Comparison of ENCODE assay signal across 8 cellular contexts in genomic region chr19:45117167-45117594, GRCh38. TPM values are rescaled to one million over a fixed set of nuclear protein-coding genes. Genes with fewer than 3 reads are reported as not detected.
A peak's percentile ranks its signal among the peaks of the same experiment; 100 is the strongest.
DNase-seq lines count a peak whose midpoint lies in the region; ATAC-seq, FAIRE-seq and TF ChIP-seq lines count a peak whose summit lies in the region.

No MANE protein-coding gene starts in this region.

- H2AFZ ChIP-seq in astrocyte (ENCODE audit: low read depth, low read length), result no peak overlapping the region

- H4K20me1 ChIP-seq in astrocyte (ENCODE audit: insufficient read depth, low read length), result peaks cover 97% of the 10 kb centered on the region

- no peak overlapping the region for H3K9ac ChIP-seq in astrocyte (ENCODE audit: low read length)

- H3K27ac Mint-ChIP-seq in astrocyte (ENCODE audit: unreplicated experiment), result no peak overlapping the region

- ATAC-seq in HG02571 (IDR thresholded peaks at IDR 0.05; ENCODE audit: unreplicated experiment) (peak; percentile 37), HG03571 (IDR thresholded peaks at IDR 0.05; ENCODE audit: unreplicated experiment) (no peak)

- no peaks in the 10 kb centered on the region for H3K36me3 Mint-ChIP-seq in astrocyte (ENCODE audit: low read depth, unreplicated experiment)

- H3K4me3 Mint-ChIP-seq in astrocyte (ENCODE audit: unreplicated experiment), result no peak overlapping the region

- H3K4me3 ChIP-seq in BE2C (ENCODE audit: low read depth, low read length), result no peak overlapping the region
- H3K4me3 ChIP-seq in astrocyte (ENCODE audit: insufficient read depth, low read depth, low read length), result no peak overlapping the region

- peak; percentile 38 for DNase-seq in BE2C
- DNase-seq in SK-N-DZ (ENCODE audit: low spot score), result peak; percentile 67
- peak; percentile 37 for DNase-seq in astrocyte (ENCODE audit: low read depth)
- peak; percentile 28 to 39 (median 38) for DNase-seq in stimulated activated CD4-positive, alpha-beta T cell treated with anti-CD3 and anti-CD28 coated beads, TNF-alpha, amount 100 ng/mL, for 4 hours (ENCODE audit: low read depth in 3 of 3)
- DNase-seq in DMS114 treated with DMSO at 0.1 percent for 48 hours (lab: John Stamatoyannopoulos, UW; ENCODE audit: unreplicated experiment), result no peak
- DNase-seq in activated gamma-delta T cell (lab: John Stamatoyannopoulos, UW), result no peak

- peaks cover 89% of the 10 kb centered on the region for H3K79me2 ChIP-seq in astrocyte (ENCODE audit: insufficient read depth, low read length)

- TF ChIP-seq CTCF in BE2C (IDR thresholded peaks at IDR 0.05; ENCODE audit: low read depth, low read length) (no peak), astrocyte (IDR thresholded peaks at IDR 0.05; ENCODE audit: insufficient read depth, low read depth, low read length) (no peak)

- H3K4me1 ChIP-seq in BE2C (peaks cover 14% of the 10 kb centered on the region), astrocyte (ENCODE audit: insufficient read depth, low read length) (no peaks in the 10 kb centered on the region)

- no peaks in the 10 kb centered on the region for H3K9me3 Mint-ChIP-seq in astrocyte (ENCODE audit: unreplicated experiment)

- no peak overlapping the region for H3K27ac ChIP-seq in astrocyte (ENCODE audit: low read depth, low read length)

- H3K4me2 ChIP-seq in astrocyte (ENCODE audit: low read length), result no peak overlapping the region

- H3K27me3 ChIP-seq in BE2C, result no peaks in the 10 kb centered on the region
- H3K27me3 ChIP-seq in astrocyte (ENCODE audit: insufficient read depth, low read length), result no peaks in the 10 kb centered on the region

- H3K27me3 Mint-ChIP-seq in astrocyte (ENCODE audit: low read depth, unreplicated experiment), result no peaks in the 10 kb centered on the region

- FAIRE-seq in astrocyte (lab: Jason Lieb, UNC), result no peak

- H3K9me3 ChIP-seq in BE2C (no peaks in the 10 kb centered on the region), astrocyte (ENCODE audit: insufficient read depth, low read depth, low read length) (no peaks in the 10 kb centered on the region)

- H3K36me3 ChIP-seq in BE2C (no peaks in the 10 kb centered on the region; the same call in 1 of the 2 replicates), astrocyte (ENCODE audit: insufficient read depth, low read length) (no peaks in the 10 kb centered on the region)

- peaks cover 6% of the 10 kb centered on the region for H3K4me1 Mint-ChIP-seq in astrocyte (ENCODE audit: low read depth, unreplicated experiment)

RNA-seq across cellular contexts. Expression of gene PPP1R37, which starts 24.2 kb away (rescaled TPM):
- 59.0 TPM for polyA plus RNA-seq in BE2C (2012; ENCODE audit: insufficient read depth, insufficient read length, low read depth)
- polyA plus RNA-seq in SK-N-DZ (2014; cell fraction: cytosol; rRNA removed), result 22.6 and 24.6 TPM in 2 replicates
- 87.5 and 92.9 TPM in 2 replicates for polyA plus RNA-seq in SK-N-DZ (2014; cell fraction: nucleus; rRNA removed)
- 29.1 and 29.2 TPM in 2 replicates for total RNA-seq in astrocyte

RNA-seq across cellular contexts. Expression of gene GEMIN7, which starts 38.1 kb away (rescaled TPM):
- polyA plus RNA-seq in BE2C (2012; ENCODE audit: insufficient read depth, insufficient read length, low read depth), result 67.8 TPM
- 38.4 and 53.2 TPM in 2 replicates for polyA plus RNA-seq in SK-N-DZ (2014; cell fraction: cytosol; rRNA removed)
- polyA plus RNA-seq in SK-N-DZ (2014; cell fraction: nucleus; rRNA removed), result 35.6 and 41.8 TPM in 2 replicates
- 44.8 and 46.0 TPM in 2 replicates for total RNA-seq in astrocyte

RNA-seq across cellular contexts. Expression of gene ZNF296, which starts 40.9 kb away (rescaled TPM):
- polyA plus RNA-seq in BE2C (2012; ENCODE audit: insufficient read depth, insufficient read length, low read depth), result 4.9 TPM
- 0.08 and 1.2 TPM in 2 replicates for polyA plus RNA-seq in SK-N-DZ (2014; cell fraction: cytosol; rRNA removed)
- 1.1 and 1.8 TPM in 2 replicates for polyA plus RNA-seq in SK-N-DZ (2014; cell fraction: nucleus; rRNA removed)
- total RNA-seq in astrocyte, result 3.0 and 3.1 TPM in 2 replicates

RNA-seq across cellular contexts. Expression of gene NKPD1, which starts 43.6 kb away (rescaled TPM):
- 0.17 TPM for polyA plus RNA-seq in BE2C (2012; ENCODE audit: insufficient read depth, insufficient read length, low read depth)
- 0.09 TPM in 1 of 2 replicates, not detected in the other for polyA plus RNA-seq in SK-N-DZ (2014; cell fraction: cytosol; rRNA removed)
- polyA plus RNA-seq in SK-N-DZ (2014; cell fraction: nucleus; rRNA removed), result 0.71 and 0.88 TPM in 2 replicates
- not detected in 2 replicates for total RNA-seq in astrocyte

Comparison
In these comparisons a context has a peak if more than half of its experiments do, and no peak if none do; other contexts are left out.
1. DNase-seq: peak in BE2C (single experiment), SK-N-DZ (single experiment), astrocyte (single experiment) and stimulated activated CD4-positive, alpha-beta T cell treated with anti-CD3 and anti-CD28 coated beads, TNF-alpha, amount 100 ng/mL, for 4 hours (3 of 3); none in DMS114 treated with DMSO at 0.1 percent for 48 hours (single experiment) and activated gamma-delta T cell (single experiment).